Comparison of ENCODE assay signal across 19 cellular contexts in genomic region chr11:17531071-17531817, GRCh38. TPM values are rescaled to one million over a fixed set of nuclear protein-coding genes. Genes with fewer than 3 reads are reported as not detected.
DNase-seq lines count a peak whose midpoint lies in the region; ATAC-seq and TF ChIP-seq lines count a peak whose summit lies in the region.
"Had no signal": no experiment of that assay in that cellular context is flagged by ENCODE, and none has a peak within 500 bp of the region (broad histone marks: within the 10 kb centered on the region; RNA-seq: fewer than 3 reads in every experiment).

No MANE protein-coding gene starts in this region.

- no peak overlapping the region for H3K4me3 Mint-ChIP-seq in stimulated activated effector memory CD8-positive, alpha-beta T cell treated with anti-CD3 and anti-CD28 coated beads, Interleukin-12 subunit alpha, Interleukin-12 subunit beta, amount 100 ng/mL, for 72 hours
- no peak overlapping the region for H3K4me3 Mint-ChIP-seq in HFFc6
- H3K4me3 Mint-ChIP-seq: activated naive CD4-positive, alpha-beta T cell treated with anti-CD3 and anti-CD28 coated beads for 36 hours; CD14-positive monocyte; dendritic cell treated with granulocyte-macrophage colony-stimulating factor and Interleukin-4, amounts not matched to agents 40 ng/mL and 50 ng/mL, for 4 days had no signal

- H3K4me2 ChIP-seq in osteoblast (ENCODE audit: insufficient read depth, low read length): no peak overlapping the region

- H2AFZ ChIP-seq in osteoblast (ENCODE audit: low read length): no peak overlapping the region

- H3K27me3 ChIP-seq in osteoblast (ENCODE audit: insufficient read depth, low read length): peaks cover 47% of the 10 kb centered on the region

- TF ChIP-seq CTCF in VCaP (conservative IDR thresholded peaks at IDR 0.05) (no peak), osteoblast (IDR thresholded peaks at IDR 0.05; ENCODE audit: extremely low read depth, low read depth, low read length) (no peak), foreskin fibroblast (IDR thresholded peaks at IDR 0.05; ENCODE audit: low read depth, low read length) (no peak), HFFc6 (IDR thresholded peaks at IDR 0.05) (no peak)

- no peak overlapping the region for H3K27ac Mint-ChIP-seq in stimulated activated effector memory CD8-positive, alpha-beta T cell treated with anti-CD3 and anti-CD28 coated beads, Interleukin-12 subunit alpha, Interleukin-12 subunit beta, amount 100 ng/mL, for 72 hours
- no peak overlapping the region for H3K27ac Mint-ChIP-seq in HFFc6
- H3K27ac Mint-ChIP-seq: activated naive CD4-positive, alpha-beta T cell treated with anti-CD3 and anti-CD28 coated beads for 36 hours; dendritic cell treated with granulocyte-macrophage colony-stimulating factor and Interleukin-4, amounts not matched to agents 40 ng/mL and 50 ng/mL, for 4 days had no signal

- H3K27me3 Mint-ChIP-seq in HFFc6 (ENCODE audit: insufficient read depth): peaks cover 36% of the 10 kb centered on the region

- DNase-seq in NCI-H2029 (lab: John Stamatoyannopoulos, UW) (peak; percentile 34), NCI-H2029 treated with DMSO at 0.1 percent for 48 hours (lab: John Stamatoyannopoulos, UW) (no peak), NCI-H2107 (lab: John Stamatoyannopoulos, UW) (peak; percentile 28), osteoblast (ENCODE audit: insufficient read length, low spot score, missing footprints) (peak; percentile 68), foreskin fibroblast (no peak), HFFc6 (no peak)
- DNase-seq in stimulated activated effector memory CD8-positive, alpha-beta T cell treated with anti-CD3 and anti-CD28 coated beads, Interleukin-12 subunit alpha, Interleukin-12 subunit beta, amount 100 ng/mL, for 72 hours (ENCODE audit: low spot score in 2 of 2): no peak
- DNase-seq: activated naive CD4-positive, alpha-beta T cell treated with anti-CD3 and anti-CD28 coated beads for 36 hours; mesenchymal stem cell; stimulated activated CD4-positive, alpha-beta T cell treated with anti-CD3 and anti-CD28 coated beads, Interleukin-1b, Interleukin-23, amount 100 ng/mL, for 48 hours; T-helper 2 cell had no signal

- no peaks in the 10 kb centered on the region for H3K9me3 Mint-ChIP-seq in stimulated activated effector memory CD8-positive, alpha-beta T cell treated with anti-CD3 and anti-CD28 coated beads, Interleukin-12 subunit alpha, Interleukin-12 subunit beta, amount 100 ng/mL, for 72 hours
- H3K9me3 Mint-ChIP-seq in HFFc6: no peaks in the 10 kb centered on the region
- H3K9me3 Mint-ChIP-seq: activated naive CD4-positive, alpha-beta T cell treated with anti-CD3 and anti-CD28 coated beads for 36 hours; CD14-positive monocyte; dendritic cell treated with granulocyte-macrophage colony-stimulating factor and Interleukin-4, amounts not matched to agents 40 ng/mL and 50 ng/mL, for 4 days had no signal

- no peaks in the 10 kb centered on the region for H3K79me2 ChIP-seq in osteoblast (ENCODE audit: insufficient read depth, low read length)

- H3K4me3 ChIP-seq in osteoblast (ENCODE audit: insufficient read depth, low read length): no peak overlapping the region
- no peak overlapping the region for H3K4me3 ChIP-seq in foreskin fibroblast (ENCODE audit: low read depth in 1 of 2, low read length in 2 of 2)
- H3K4me3 ChIP-seq: thoracic aorta had no signal

- no peaks in the 10 kb centered on the region for H3K4me1 Mint-ChIP-seq in stimulated activated effector memory CD8-positive, alpha-beta T cell treated with anti-CD3 and anti-CD28 coated beads, Interleukin-12 subunit alpha, Interleukin-12 subunit beta, amount 100 ng/mL, for 72 hours
- H3K4me1 Mint-ChIP-seq in HFFc6 (ENCODE audit: low read depth): peaks cover 8% of the 10 kb centered on the region
- H3K4me1 Mint-ChIP-seq: CD14-positive monocyte had no signal

- H3K36me3 ChIP-seq in osteoblast (ENCODE audit: insufficient read depth, low read length): no peaks in the 10 kb centered on the region
- H3K36me3 ChIP-seq: thoracic aorta had no signal

- H3K27ac ChIP-seq in VCaP (peak overlapping the region; percentile 48), osteoblast (ENCODE audit: low read depth, low read length) (no peak overlapping the region)
- H3K27ac ChIP-seq: thoracic aorta had no signal

- no peak for ATAC-seq in stimulated activated effector memory CD8-positive, alpha-beta T cell treated with anti-CD3 and anti-CD28 coated beads, Interleukin-12 subunit alpha, Interleukin-12 subunit beta, amount 100 ng/mL, for 72 hours
- ATAC-seq: activated CD4-positive, CD25-positive, alpha-beta regulatory T cell treated with anti-CD3 and anti-CD28 coated beads, Interleukin-2, amount 50 U/mL, for 24 hours; esophagus mucosa had no signal

- H4K20me1 ChIP-seq in osteoblast (ENCODE audit: insufficient read depth, low read length): no peaks in the 10 kb centered on the region

- no peaks in the 10 kb centered on the region for H3K9me3 ChIP-seq in osteoblast (ENCODE audit: low read depth, low read length)
- H3K9me3 ChIP-seq: thoracic aorta had no signal

- H3K4me1 ChIP-seq in osteoblast (ENCODE audit: insufficient read depth, low read length): no peaks in the 10 kb centered on the region

- no peaks in the 10 kb centered on the region for H3K36me3 Mint-ChIP-seq in stimulated activated effector memory CD8-positive, alpha-beta T cell treated with anti-CD3 and anti-CD28 coated beads, Interleukin-12 subunit alpha, Interleukin-12 subunit beta, amount 100 ng/mL, for 72 hours
- H3K36me3 Mint-ChIP-seq in HFFc6 (ENCODE audit: low read depth): no peaks in the 10 kb centered on the region
- H3K36me3 Mint-ChIP-seq: CD14-positive monocyte had no signal

RNA-seq across cellular contexts. Expression of gene USH1C, which starts 13.0 kb away (rescaled TPM):
- not detected in 2 replicates for total RNA-seq in osteoblast
- total RNA-seq in HFFc6 (2021; fragmentation: NEBNext Ultra II Directional; extraction: Animal tissue kit (Norgen Biotek cat#: 25700)): not detected
- total RNA-seq: A673; activated naive CD4-positive, alpha-beta T cell treated with anti-CD3 and anti-CD28 coated beads for 36 hours had no signal

RNA-seq across cellular contexts. Expression of gene OTOG, which starts 15.8 kb away (rescaled TPM):
- total RNA-seq in osteoblast: not detected in 2 replicates
- not detected for total RNA-seq in HFFc6 (2021; fragmentation: NEBNext Ultra II Directional; extraction: Animal tissue kit (Norgen Biotek cat#: 25700))
- total RNA-seq: A673; activated naive CD4-positive, alpha-beta T cell treated with anti-CD3 and anti-CD28 coated beads for 36 hours; esophagus mucosa; NCI-H460; thoracic aorta had no signal

RNA-seq across cellular contexts. Expression of gene ABCC8, which starts 54.6 kb away (rescaled TPM):
- total RNA-seq in osteoblast: not detected in 2 replicates
- not detected for total RNA-seq in HFFc6 (2021; fragmentation: NEBNext Ultra II Directional; extraction: Animal tissue kit (Norgen Biotek cat#: 25700))
- total RNA-seq: A673; activated naive CD4-positive, alpha-beta T cell treated with anti-CD3 and anti-CD28 coated beads for 36 hours; esophagus mucosa; NCI-H460 had no signal

Comparison
In these comparisons a context has a peak if more than half of its experiments do, and no peak if none do; other contexts are left out.
1. DNase-seq: peak in NCI-H2029 (single experiment), NCI-H2107 (single experiment) and osteoblast (single experiment); none in NCI-H2029 treated with DMSO at 0.1 percent for 48 hours (single experiment), foreskin fibroblast (0 of 2), stimulated activated effector memory CD8-positive, alpha-beta T cell treated with anti-CD3 and anti-CD28 coated beads, Interleukin-12 subunit alpha, Interleukin-12 subunit beta, amount 100 ng/mL, for 72 hours (0 of 2) and HFFc6 (single experiment).